In the genomic region with DNA sequence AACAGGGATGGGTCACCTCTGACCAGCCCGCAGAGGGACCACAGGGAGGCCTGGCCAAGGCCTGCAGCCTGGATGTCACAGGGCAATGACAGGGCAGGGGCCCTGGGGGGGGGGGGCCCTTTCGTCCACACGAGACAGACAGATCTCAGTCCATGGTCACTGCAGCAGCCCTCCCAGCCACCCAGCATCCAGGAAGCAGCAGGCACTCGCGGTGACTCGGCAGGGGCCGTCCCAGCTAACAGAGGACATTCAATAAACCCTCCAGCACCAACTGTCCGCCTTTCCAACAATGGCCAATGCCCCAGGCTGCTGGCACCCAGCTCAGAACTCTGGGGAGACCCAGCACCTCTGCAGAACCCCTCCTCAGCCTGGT, we compare ENCODE assay signal across 35 cellular contexts.
"Had no signal": no experiment of that assay in that cellular context is flagged by ENCODE, and none has a peak within 500 bp of the region (broad histone marks: within the 10 kb centered on the region; RNA-seq: fewer than 3 reads in every experiment).

No MANE protein-coding gene starts in this region.

- H3K27me3 Mint-ChIP-seq: activated CD4-positive, alpha-beta T cell treated with anti-CD3 and anti-CD28 coated beads for 36 hours; activated CD4-positive, alpha-beta T cell treated with anti-CD3 and anti-CD28 coated beads, Interleukin-2, amount 10 ng/mL, durations not matched to agents 7 days and 5 days; activated naive CD4-positive, alpha-beta T cell treated with anti-CD3 and anti-CD28 coated beads, Interleukin-2, amount 50 U/mL, for 24 hours; activated naive CD8-positive, alpha-beta T cell treated with anti-CD3 and anti-CD28 coated beads, Interleukin-2, amount 10 ng/mL, durations not matched to agents 7 days and 5 days; activated T-cell treated with anti-CD3 and anti-CD28 coated beads, Interleukin-2, amount 50 U/mL, for 24 hours; central memory CD8-positive, alpha-beta T cell; T-cell had no signal

- H3K27ac Mint-ChIP-seq: activated CD4-positive, alpha-beta T cell treated with anti-CD3 and anti-CD28 coated beads for 36 hours; activated CD8-positive, alpha-beta T cell treated with anti-CD3 and anti-CD28 coated beads, Interleukin-2, amount 10 ng/mL, durations not matched to agents 7 days and 5 days; activated naive CD8-positive, alpha-beta T cell treated with anti-CD3 and anti-CD28 coated beads, Interleukin-2, amount 10 ng/mL, durations not matched to agents 7 days and 5 days; activated T-cell treated with anti-CD3 and anti-CD28 coated beads, Interleukin-2, amount 50 U/mL, for 24 hours; activated T-helper 2 cell treated with anti-CD3 and anti-CD28 coated beads, Interferon-gamma antibody, Interleukin-2, Interleukin-4, amounts not matched to agents 10 μg/mL and 5 μg/mL and 100 μg/mL, durations not matched to agents 14 hours and 24 hours and 36 hours; T-cell; T-helper 17 cell had no signal

- H3K9me3 Mint-ChIP-seq: activated naive CD4-positive, alpha-beta T cell treated with anti-CD3 and anti-CD28 coated beads, Interleukin-2, amount 50 U/mL, for 24 hours; activated T-cell treated with anti-CD3 and anti-CD28 coated beads, Interleukin-2, amount 50 U/mL, for 24 hours; central memory CD8-positive, alpha-beta T cell; T-cell; WTC11 had no signal

- H3K4me3 Mint-ChIP-seq: activated CD4-positive, alpha-beta T cell treated with anti-CD3 and anti-CD28 coated beads for 36 hours; activated CD4-positive, alpha-beta T cell treated with anti-CD3 and anti-CD28 coated beads, Interleukin-2, amount 10 ng/mL, durations not matched to agents 7 days and 5 days; activated CD8-positive, alpha-beta T cell treated with anti-CD3 and anti-CD28 coated beads, Interleukin-2, amount 10 ng/mL, durations not matched to agents 7 days and 5 days; activated naive CD4-positive, alpha-beta T cell treated with anti-CD3 and anti-CD28 coated beads, Interleukin-2, amount 50 U/mL, for 24 hours; activated naive CD8-positive, alpha-beta T cell treated with anti-CD3 and anti-CD28 coated beads, Interleukin-2, amount 10 ng/mL, durations not matched to agents 7 days and 5 days; activated T-cell treated with anti-CD3 and anti-CD28 coated beads, Interleukin-2, amount 50 U/mL, for 24 hours; central memory CD8-positive, alpha-beta T cell; T-cell; T-helper 17 cell; WTC11 had no signal

- H3K27me3 ChIP-seq: ascending aorta, cardiac muscle cell, MG63, Peyer's patch had no signal

- H3K4me1 Mint-ChIP-seq: activated CD4-positive, alpha-beta T cell treated with anti-CD3 and anti-CD28 coated beads for 36 hours; activated CD4-positive, alpha-beta T cell treated with anti-CD3 and anti-CD28 coated beads, Interleukin-2, amount 10 ng/mL, durations not matched to agents 7 days and 5 days; activated naive CD4-positive, alpha-beta T cell treated with anti-CD3 and anti-CD28 coated beads, Interleukin-2, amount 50 U/mL, for 24 hours; activated naive CD8-positive, alpha-beta T cell treated with anti-CD3 and anti-CD28 coated beads, Interleukin-2, amount 10 ng/mL, durations not matched to agents 7 days and 5 days; central memory CD8-positive, alpha-beta T cell; T-cell; T-helper 17 cell; WTC11 had no signal

- H3K4me1 ChIP-seq: Peyer's patch had no signal

- ATAC-seq: activated CD4-positive, alpha-beta T cell treated with anti-CD3 and anti-CD28 coated beads for 36 hours; activated CD4-positive, CD25-positive, alpha-beta regulatory T cell treated with anti-CD3 and anti-CD28 coated beads, Interleukin-2, amount 50 U/mL, for 24 hours; activated CD8-positive, alpha-beta T cell treated with anti-CD3 and anti-CD28 coated beads, Interleukin-2, amount 10 ng/mL, durations not matched to agents 7 days and 5 days; Right ventricle myocardium inferior; SK-N-SH treated with all-trans-retinoic acid at 6 μM for 48 hours; T-cell; T-helper 17 cell; WTC11 had no signal

- H3K9me3 ChIP-seq: ascending aorta, MG63, Peyer's patch had no signal

- H3K27ac ChIP-seq: cardiac muscle cell, Peyer's patch had no signal

- H3K36me3 ChIP-seq: ascending aorta, cardiac muscle cell, Peyer's patch had no signal

- DNase-seq: activated CD4-positive, alpha-beta T cell treated with anti-CD3 and anti-CD28 coated beads for 36 hours; activated CD4-positive, alpha-beta T cell treated with anti-CD3 and anti-CD28 coated beads, Interleukin-2, amount 10 ng/mL, durations not matched to agents 7 days and 5 days; activated CD4-positive, alpha-beta T cell treated with anti-CD3 and anti-CD28 coated beads, Interleukin-2, amount 50 U/mL, for 48 hours; activated CD8-positive, alpha-beta T cell treated with anti-CD3 and anti-CD28 coated beads, Interleukin-2, amount 10 ng/mL, durations not matched to agents 7 days and 5 days; activated gamma-delta T cell; activated naive CD4-positive, alpha-beta T cell treated with Interleukin-2 at 50 U/mL for 16 hours; activated naive CD8-positive, alpha-beta T cell treated with anti-CD3 and anti-CD28 coated beads, Interleukin-2, amount 10 ng/mL, durations not matched to agents 7 days and 5 days; activated T-cell treated with anti-CD3 and anti-CD28 coated beads, Interleukin-2, amount 50 U/mL, for 24 hours; amygdala; NCI-H1092 treated with DMSO at 0.1 percent for 48 hours; NCI-H1417; NCI-H146; NCI-H187; NCI-H2029 treated with DMSO at 0.1 percent for 48 hours; NCI-H2107; NCI-H2171; NCI-H446; NCI-H510A treated with DMSO at 0.1 percent for 48 hours; NCI-H69; NCI-H82; Peyer's patch; RPMI8226; SIG-M5; T-cell; T-helper 17 cell had no signal

- H3K4me3 ChIP-seq: ascending aorta, cardiac muscle cell, MG63, Peyer's patch had no signal

- H3K36me3 Mint-ChIP-seq: activated naive CD4-positive, alpha-beta T cell treated with anti-CD3 and anti-CD28 coated beads, Interleukin-2, amount 50 U/mL, for 24 hours; activated naive CD8-positive, alpha-beta T cell treated with anti-CD3 and anti-CD28 coated beads, Interleukin-2, amount 10 ng/mL, durations not matched to agents 7 days and 5 days; T-cell had no signal
